8 cellular contexts compared by ENCODE assay signal in the genomic region with DNA sequence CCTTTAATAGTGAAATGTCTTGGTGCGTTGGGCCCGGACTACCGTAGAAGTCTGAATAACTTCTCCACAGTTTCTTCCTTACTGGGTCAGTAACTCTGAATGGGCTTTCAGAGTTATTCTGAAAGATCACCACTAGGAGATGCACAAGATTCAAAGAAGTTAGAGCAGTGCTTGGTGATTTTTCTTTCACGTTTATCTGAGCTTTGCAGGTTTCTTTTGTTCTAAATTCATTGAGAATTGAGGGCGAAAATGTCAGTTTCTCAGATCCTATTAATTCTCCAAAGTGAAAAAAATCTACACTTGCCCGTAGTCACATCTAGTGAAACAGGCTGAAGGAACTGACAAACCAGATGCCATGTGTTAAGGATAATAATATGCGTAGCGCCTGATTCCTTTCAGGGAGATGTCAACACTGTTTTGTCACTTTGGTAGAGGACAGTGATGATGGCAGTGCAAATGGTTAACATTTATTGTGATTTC.
DNase-seq lines count a peak whose midpoint lies in the region; ATAC-seq and TF ChIP-seq lines count a peak whose summit lies in the region.

No MANE protein-coding gene starts in this region.

- intact Hi-C loops in activated CD4-positive, alpha-beta T cell treated with anti-CD3 and anti-CD28 coated beads, Interleukin-2, amount 10 ng/mL, durations not matched to agents 24 days and 14 days (cut with micrococcal nuclease) = loop anchor here (1.0 to 2.0 kb wide), 2 partner anchors 418 to 462 kb away; no protein-coding TSS in a partner anchor

- CTCF ChIA-PET in activated CD4-positive, alpha-beta memory T cell treated with anti-CD3 and anti-CD28 coated beads, Interleukin-2, amount 10 ng/mL, durations not matched to agents 7 days and 5 days (lab: Charles Lee) = interaction anchor here (0.7 to 8.3 kb wide), 30 partner anchors 14 to 765 kb away, joined by 3 to 129 read pairs (median 4); no protein-coding TSS in a partner anchor

- H3K4me3 Mint-ChIP-seq in activated CD4-positive, alpha-beta T cell treated with anti-CD3 and anti-CD28 coated beads, Interleukin-2, amount 10 ng/mL, durations not matched to agents 24 days and 14 days = no peak overlapping the region
- H3K4me3 Mint-ChIP-seq in activated CD4-positive, alpha-beta memory T cell treated with anti-CD3 and anti-CD28 coated beads, Interleukin-2, amount 10 ng/mL, durations not matched to agents 7 days and 5 days = no peak overlapping the region

- peak; percentile 93 for TF ChIP-seq CTCF in thoracic aorta (IDR thresholded peaks at IDR 0.05)

- POLR2A ChIA-PET in activated CD4-positive, alpha-beta memory T cell treated with anti-CD3 and anti-CD28 coated beads, Interleukin-2, amount 10 ng/mL, durations not matched to agents 7 days and 5 days (lab: Charles Lee) = interaction anchor here (1.0 kb wide), 1 partner anchor 418 kb away, joined by 4 read pairs; no protein-coding TSS in a partner anchor

- peaks cover 33% of the 10 kb centered on the region for H3K27me3 Mint-ChIP-seq in activated CD4-positive, alpha-beta T cell treated with anti-CD3 and anti-CD28 coated beads, Interleukin-2, amount 10 ng/mL, durations not matched to agents 24 days and 14 days
- H3K27me3 Mint-ChIP-seq in activated CD4-positive, alpha-beta memory T cell treated with anti-CD3 and anti-CD28 coated beads, Interleukin-2, amount 10 ng/mL, durations not matched to agents 7 days and 5 days = peaks cover 3% of the 10 kb centered on the region

- H3K9me3 Mint-ChIP-seq in activated CD4-positive, alpha-beta T cell treated with anti-CD3 and anti-CD28 coated beads, Interleukin-2, amount 10 ng/mL, durations not matched to agents 24 days and 14 days = no peaks in the 10 kb centered on the region
- H3K9me3 Mint-ChIP-seq in activated CD4-positive, alpha-beta memory T cell treated with anti-CD3 and anti-CD28 coated beads, Interleukin-2, amount 10 ng/mL, durations not matched to agents 7 days and 5 days = no peaks in the 10 kb centered on the region

- H3K4me3 ChIP-seq in thoracic aorta = no peak overlapping the region

- H3K4me1 ChIP-seq in thoracic aorta (ENCODE audit: control insufficient read depth in 1 of 2, low read depth in 2 of 2) = peaks cover 0 to 24% of the 10 kb centered on the region in 2 donors

- DNase-seq in activated CD4-positive, alpha-beta T cell treated with anti-CD3 and anti-CD28 coated beads, Interleukin-2, amount 10 ng/mL, durations not matched to agents 24 days and 14 days = peak; percentile 63
- no peak for DNase-seq in activated CD4-positive, alpha-beta T cell treated with anti-CD3 and anti-CD28 coated beads for 48 hours
- DNase-seq in HT1080 (ENCODE audit: low read depth) (peak; percentile 70), NOMO-1 treated with dmso at 0.1 percent for 144 hours (lab: John Stamatoyannopoulos, UW; ENCODE audit: unreplicated experiment) (peak; percentile 29), left kidney (ENCODE audit: low read depth, low spot score) (peak; percentile 85), thoracic aorta (ENCODE audit: low spot score) (no peak)
- peak; percentile 39 for DNase-seq in central memory CD4-positive, alpha-beta T cell
- no peak for DNase-seq in activated CD4-positive, alpha-beta memory T cell treated with anti-CD3 and anti-CD28 coated beads, Interleukin-2, amount 10 ng/mL, durations not matched to agents 7 days and 5 days

- peaks cover 2% of the 10 kb centered on the region for H3K4me1 Mint-ChIP-seq in activated CD4-positive, alpha-beta T cell treated with anti-CD3 and anti-CD28 coated beads, Interleukin-2, amount 10 ng/mL, durations not matched to agents 24 days and 14 days
- peaks cover 5% of the 10 kb centered on the region for H3K4me1 Mint-ChIP-seq in activated CD4-positive, alpha-beta memory T cell treated with anti-CD3 and anti-CD28 coated beads, Interleukin-2, amount 10 ng/mL, durations not matched to agents 7 days and 5 days

- H3K9me3 ChIP-seq in thoracic aorta = no peaks in the 10 kb centered on the region

- no peaks in the 10 kb centered on the region for H3K36me3 ChIP-seq in thoracic aorta

- H3K27ac Mint-ChIP-seq in activated CD4-positive, alpha-beta T cell treated with anti-CD3 and anti-CD28 coated beads, Interleukin-2, amount 10 ng/mL, durations not matched to agents 24 days and 14 days = no peak overlapping the region
- no peak overlapping the region for H3K27ac Mint-ChIP-seq in activated CD4-positive, alpha-beta memory T cell treated with anti-CD3 and anti-CD28 coated beads, Interleukin-2, amount 10 ng/mL, durations not matched to agents 7 days and 5 days

- no peaks in the 10 kb centered on the region for H3K36me3 Mint-ChIP-seq in activated CD4-positive, alpha-beta T cell treated with anti-CD3 and anti-CD28 coated beads, Interleukin-2, amount 10 ng/mL, durations not matched to agents 24 days and 14 days (ENCODE audit: low read depth)
- H3K36me3 Mint-ChIP-seq in activated CD4-positive, alpha-beta memory T cell treated with anti-CD3 and anti-CD28 coated beads, Interleukin-2, amount 10 ng/mL, durations not matched to agents 7 days and 5 days (ENCODE audit: low read depth) = no peaks in the 10 kb centered on the region

- H3K27ac ChIP-seq in thoracic aorta = peak overlapping the region in 1 of 2 donors; percentile 4

- ATAC-seq in thoracic aorta (ENCODE audit: insufficient number of reproducible peaks, low FRiP score, low read depth) = peak; percentile 78

- H3K27me3 ChIP-seq in thoracic aorta (replicated peaks; ENCODE audit: insufficient read depth) = no peaks in the 10 kb centered on the region

Comparison
In these comparisons a context has a peak if more than half of its experiments do, and no peak if none do; other contexts are left out.
1. DNase-seq: peak in activated CD4-positive, alpha-beta T cell treated with anti-CD3 and anti-CD28 coated beads, Interleukin-2, amount 10 ng/mL, durations not matched to agents 24 days and 14 days (single experiment), HT1080 (single experiment), NOMO-1 treated with dmso at 0.1 percent for 144 hours (single experiment), central memory CD4-positive, alpha-beta T cell (single experiment) and left kidney (single experiment); none in activated CD4-positive, alpha-beta T cell treated with anti-CD3 and anti-CD28 coated beads for 48 hours (single experiment), thoracic aorta (single experiment) and activated CD4-positive, alpha-beta memory T cell treated with anti-CD3 and anti-CD28 coated beads, Interleukin-2, amount 10 ng/mL, durations not matched to agents 7 days and 5 days (single experiment).